ENCODE assay signal across 21 cellular contexts in genomic region chr2:2898744-2899143, GRCh38.
A peak's percentile ranks its signal among the peaks of the same experiment; 100 is the strongest.
DNase-seq lines count a peak whose midpoint lies in the region; ATAC-seq, FAIRE-seq and TF ChIP-seq lines count a peak whose summit lies in the region.
"Had no signal": no experiment of that assay in that cellular context is flagged by ENCODE, and none has a peak within 500 bp of the region (broad histone marks: within the 10 kb centered on the region; RNA-seq: fewer than 3 reads in every experiment).

No MANE protein-coding gene starts in this region.

- FAIRE-seq in GM12891 (lab: Jason Lieb, UNC), result peak; percentile 78
- FAIRE-seq: HepG2, K562 had no signal

- ATAC-seq in HG03139 (IDR thresholded peaks at IDR 0.05; ENCODE audit: unreplicated experiment), result peak; percentile 29
- ATAC-seq: HepG2, K562 had no signal

- no peak for TF ChIP-seq POLR2A in GM12891 (IDR thresholded peaks at IDR 0.05; ENCODE audit: low read depth, low read length)

- DNase-seq in GM12891 (ENCODE audit: insufficient read length, low spot score) (no peak), RPMI8226 (peak; percentile 28), mesenteric fat pad (ENCODE audit: low spot score) (peak; percentile 9), NCI-H1694 treated with DMSO at 0.1 percent for 48 hours (lab: John Stamatoyannopoulos, UW) (no peak), 8988T (no peak)
- no peak for DNase-seq in activated CD4-positive, alpha-beta T cell treated with anti-CD3 and anti-CD28 coated beads, Interleukin-2, amount 50 U/mL, for 1 hour
- DNase-seq: Caco-2; CD4-positive, alpha-beta memory T cell; DMS 273 treated with DMSO at 0.1 percent for 48 hours; DND-41; H7; MM.1S; NCI-H1092; NCI-H1436 treated with DMSO at 0.1 percent for 48 hours; NCI-H2029; NCI-H2227 treated with DMSO at 0.1 percent for 48 hours; NCI-H510A; SJCRH30 had no signal

TF ChIP-seq in GM12891, 5 proteins besides CTCF, POLR2A, EP300 and RAD21:
- TF ChIP-seq PAX5 (IDR thresholded peaks at IDR 0.05; ENCODE audit: insufficient read depth, low read length, severe bottlenecking), result no peak
- TF ChIP-seq TAF1 (IDR thresholded peaks at IDR 0.05; ENCODE audit: low read depth, low read length), result no peak
- no peak for TF ChIP-seq POLR2AphosphoS5 (IDR thresholded peaks at IDR 0.05; ENCODE audit: low read depth, low read length)
- TF ChIP-seq POU2F2 (IDR thresholded peaks at IDR 0.05; ENCODE audit: low read depth, low read length), result no peak

Comparison
In these comparisons a context has a peak if more than half of its experiments do, and no peak if none do; other contexts are left out.
1. DNase-seq: peak in RPMI8226 (single experiment) and mesenteric fat pad (single experiment); none in GM12891 (single experiment), NCI-H1694 treated with DMSO at 0.1 percent for 48 hours (single experiment), 8988T (single experiment) and activated CD4-positive, alpha-beta T cell treated with anti-CD3 and anti-CD28 coated beads, Interleukin-2, amount 50 U/mL, for 1 hour (single experiment).